ENCODE assay signal across 1 cellular context in the genomic region with DNA sequence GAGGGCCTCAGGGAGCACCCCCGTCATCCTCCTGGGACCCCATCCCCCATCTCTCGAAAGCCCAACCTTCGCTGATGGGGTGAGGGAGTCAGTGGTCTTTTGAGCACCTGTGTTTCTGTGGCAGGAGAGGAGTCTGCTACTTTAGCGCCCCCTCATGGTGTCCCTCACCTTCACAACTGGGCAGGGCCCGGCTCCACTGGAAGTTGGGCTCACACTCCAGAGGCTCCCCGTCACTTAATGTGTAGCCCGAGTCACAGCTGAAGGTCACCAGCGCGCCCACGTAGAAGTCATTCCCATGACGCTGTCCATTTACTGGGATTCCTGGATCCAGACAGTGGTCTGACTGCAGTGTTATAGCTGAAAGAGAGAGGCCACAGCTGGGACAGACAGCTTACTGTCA.
TF ChIP-seq lines count a peak whose summit lies in the region.

No MANE protein-coding gene starts in this region.

TF ChIP-seq in H1, 55 proteins besides CTCF, POLR2A, EP300 and RAD21:
- TF ChIP-seq SIX5 (IDR thresholded peaks at IDR 0.05; ENCODE audit: low read depth, low read length) (no peak), SUZ12 (IDR thresholded peaks at IDR 0.05; ENCODE audit: low read length) (no peak), GABPA (IDR thresholded peaks at IDR 0.05; ENCODE audit: borderline replicate concordance, insufficient read depth, low read length) (no peak), ASH2L (IDR thresholded peaks at IDR 0.05; ENCODE audit: low read length) (no peak), JUN (IDR thresholded peaks at IDR 0.05; ENCODE audit: low read depth, low read length) (no peak), HDAC2 (IDR thresholded peaks at IDR 0.05; ENCODE audit: borderline replicate concordance in 1 of 2, low read depth in 2 of 2, low read length in 2 of 2) (no peak), SIRT6 (IDR thresholded peaks at IDR 0.05; ENCODE audit: low read length) (no peak), SP2 (IDR thresholded peaks at IDR 0.05; ENCODE audit: low read length) (no peak), BRCA1 (IDR thresholded peaks at IDR 0.05; ENCODE audit: low read depth, low read length) (no peak), KDM1A (IDR thresholded peaks at IDR 0.05; ENCODE audit: borderline replicate concordance, low read length) (no peak), RXRA (IDR thresholded peaks at IDR 0.05; ENCODE audit: insufficient read depth, low read depth, low read length) (no peak), FOSL1 (IDR thresholded peaks at IDR 0.05; ENCODE audit: insufficient read depth, low read depth, low read length) (no peak), TAF1 (IDR thresholded peaks at IDR 0.05; ENCODE audit: low read depth, low read length) (no peak), CHD1 (IDR thresholded peaks at IDR 0.05; ENCODE audit: low read depth, low read length) (no peak)
- TF ChIP-seq, protein P1, sequence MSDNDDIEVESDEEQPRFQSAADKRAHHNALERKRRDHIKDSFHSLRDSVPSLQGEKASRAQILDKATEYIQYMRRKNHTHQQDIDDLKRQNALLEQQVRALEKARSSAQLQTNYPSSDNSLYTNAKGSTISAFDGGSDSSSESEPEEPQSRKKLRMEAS (IDR thresholded peaks at IDR 0.05): no peak
